Comparison of ENCODE assay signal across 1 cellular context in the genomic region with DNA sequence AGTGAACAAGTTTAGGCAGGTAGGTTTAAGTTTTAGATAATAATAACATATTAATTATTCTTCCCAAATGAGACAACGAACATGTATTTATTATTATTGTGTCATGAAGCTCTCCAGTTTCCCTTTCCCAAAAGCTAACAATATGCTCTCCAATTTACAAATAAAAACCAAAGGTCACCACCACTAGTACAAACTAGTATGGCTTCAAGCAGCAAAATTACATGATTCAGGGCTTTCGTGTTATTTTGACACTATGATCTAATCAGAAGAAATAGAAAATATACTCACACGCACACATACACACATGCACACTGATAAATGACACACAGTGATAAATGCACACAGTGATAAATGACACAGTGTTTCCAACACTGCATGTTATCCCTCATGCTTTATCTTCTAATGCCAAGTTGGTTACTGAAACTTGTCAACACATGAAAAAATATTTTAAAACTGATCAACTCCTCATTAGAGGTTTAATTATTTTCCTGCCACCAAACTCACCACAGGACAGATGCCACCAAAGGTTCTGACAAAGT.
TF ChIP-seq lines count a peak whose summit lies in the region.

No MANE protein-coding gene starts in this region.

TF ChIP-seq in K562, 482 proteins besides CTCF, POLR2A, EP300 and RAD21 (continued from another document and continues in another):
- TF ChIP-seq, protein P1, sequence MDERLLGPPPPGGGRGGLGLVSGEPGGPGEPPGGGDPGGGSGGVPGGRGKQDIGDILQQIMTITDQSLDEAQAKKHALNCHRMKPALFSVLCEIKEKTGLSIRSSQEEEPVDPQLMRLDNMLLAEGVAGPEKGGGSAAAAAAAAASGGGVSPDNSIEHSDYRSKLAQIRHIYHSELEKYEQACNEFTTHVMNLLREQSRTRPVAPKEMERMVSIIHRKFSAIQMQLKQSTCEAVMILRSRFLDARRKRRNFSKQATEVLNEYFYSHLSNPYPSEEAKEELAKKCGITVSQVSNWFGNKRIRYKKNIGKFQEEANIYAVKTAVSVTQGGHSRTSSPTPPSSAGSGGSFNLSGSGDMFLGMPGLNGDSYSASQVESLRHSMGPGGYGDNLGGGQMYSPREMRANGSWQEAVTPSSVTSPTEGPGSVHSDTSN (CRISPR knock-in tag; IDR thresholded peaks at IDR 0.05; ENCODE audit: low read depth), result no peak
- TF ChIP-seq, protein P1 (tag; conservative IDR thresholded peaks at IDR 0.05; ENCODE audit: low read depth), result peak; percentile 92
- TF ChIP-seq, protein P2, sequence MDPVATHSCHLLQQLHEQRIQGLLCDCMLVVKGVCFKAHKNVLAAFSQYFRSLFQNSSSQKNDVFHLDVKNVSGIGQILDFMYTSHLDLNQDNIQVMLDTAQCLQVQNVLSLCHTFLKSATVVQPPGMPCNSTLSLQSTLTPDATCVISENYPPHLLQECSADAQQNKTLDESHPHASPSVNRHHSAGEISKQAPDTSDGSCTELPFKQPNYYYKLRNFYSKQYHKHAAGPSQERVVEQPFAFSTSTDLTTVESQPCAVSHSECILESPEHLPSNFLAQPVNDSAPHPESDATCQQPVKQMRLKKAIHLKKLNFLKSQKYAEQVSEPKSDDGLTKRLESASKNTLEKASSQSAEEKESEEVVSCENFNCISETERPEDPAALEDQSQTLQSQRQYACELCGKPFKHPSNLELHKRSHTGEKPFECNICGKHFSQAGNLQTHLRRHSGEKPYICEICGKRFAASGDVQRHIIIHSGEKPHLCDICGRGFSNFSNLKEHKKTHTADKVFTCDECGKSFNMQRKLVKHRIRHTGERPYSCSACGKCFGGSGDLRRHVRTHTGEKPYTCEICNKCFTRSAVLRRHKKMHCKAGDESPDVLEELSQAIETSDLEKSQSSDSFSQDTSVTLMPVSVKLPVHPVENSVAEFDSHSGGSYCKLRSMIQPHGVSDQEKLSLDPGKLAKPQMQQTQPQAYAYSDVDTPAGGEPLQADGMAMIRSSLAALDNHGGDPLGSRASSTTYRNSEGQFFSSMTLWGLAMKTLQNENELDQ (CRISPR knock-in tag; IDR thresholded peaks at IDR 0.05; ENCODE audit: borderline replicate concordance), result no peak
- TF ChIP-seq, protein P3, sequence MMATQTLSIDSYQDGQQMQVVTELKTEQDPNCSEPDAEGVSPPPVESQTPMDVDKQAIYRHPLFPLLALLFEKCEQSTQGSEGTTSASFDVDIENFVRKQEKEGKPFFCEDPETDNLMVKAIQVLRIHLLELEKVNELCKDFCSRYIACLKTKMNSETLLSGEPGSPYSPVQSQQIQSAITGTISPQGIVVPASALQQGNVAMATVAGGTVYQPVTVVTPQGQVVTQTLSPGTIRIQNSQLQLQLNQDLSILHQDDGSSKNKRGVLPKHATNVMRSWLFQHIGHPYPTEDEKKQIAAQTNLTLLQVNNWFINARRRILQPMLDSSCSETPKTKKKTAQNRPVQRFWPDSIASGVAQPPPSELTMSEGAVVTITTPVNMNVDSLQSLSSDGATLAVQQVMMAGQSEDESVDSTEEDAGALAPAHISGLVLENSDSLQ (IDR thresholded peaks at IDR 0.05), result peak; percentile 65
- TF ChIP-seq, protein P4, sequence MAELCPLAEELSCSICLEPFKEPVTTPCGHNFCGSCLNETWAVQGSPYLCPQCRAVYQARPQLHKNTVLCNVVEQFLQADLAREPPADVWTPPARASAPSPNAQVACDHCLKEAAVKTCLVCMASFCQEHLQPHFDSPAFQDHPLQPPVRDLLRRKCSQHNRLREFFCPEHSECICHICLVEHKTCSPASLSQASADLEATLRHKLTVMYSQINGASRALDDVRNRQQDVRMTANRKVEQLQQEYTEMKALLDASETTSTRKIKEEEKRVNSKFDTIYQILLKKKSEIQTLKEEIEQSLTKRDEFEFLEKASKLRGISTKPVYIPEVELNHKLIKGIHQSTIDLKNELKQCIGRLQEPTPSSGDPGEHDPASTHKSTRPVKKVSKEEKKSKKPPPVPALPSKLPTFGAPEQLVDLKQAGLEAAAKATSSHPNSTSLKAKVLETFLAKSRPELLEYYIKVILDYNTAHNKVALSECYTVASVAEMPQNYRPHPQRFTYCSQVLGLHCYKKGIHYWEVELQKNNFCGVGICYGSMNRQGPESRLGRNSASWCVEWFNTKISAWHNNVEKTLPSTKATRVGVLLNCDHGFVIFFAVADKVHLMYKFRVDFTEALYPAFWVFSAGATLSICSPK (IDR thresholded peaks at IDR 0.05; ENCODE audit: borderline replicate concordance), result no peak
- TF ChIP-seq HNRNPK (IDR thresholded peaks at IDR 0.05; ENCODE audit: low read depth, low read length, poor library complexity, severe bottlenecking) (no peak), TRIM24 (IDR thresholded peaks at IDR 0.05) (no peak), HNRNPUL1 (IDR thresholded peaks at IDR 0.05; ENCODE audit: low read length) (no peak), ESRRA (IDR thresholded peaks at IDR 0.05; ENCODE audit: borderline replicate concordance, low read depth) (no peak), TCF3 (CRISPR knock-in tag; IDR thresholded peaks at IDR 0.05) (no peak), ZNF707 (CRISPR knock-in tag; conservative IDR thresholded peaks at IDR 0.05) (no peak), POLR2AphosphoS5 (IDR thresholded peaks at IDR 0.05; ENCODE audit: control insufficient read depth, insufficient read depth, low read depth, low read length) (no peak), ZSCAN29 (IDR thresholded peaks at IDR 0.05) (no peak), MED1 (CRISPR knock-in tag; IDR thresholded peaks at IDR 0.05; ENCODE audit: borderline replicate concordance) (no peak), ILF3 (IDR thresholded peaks at IDR 0.05; ENCODE audit: borderline replicate concordance) (no peak), JUND (IDR thresholded peaks at IDR 0.05; ENCODE audit: borderline replicate concordance, low read depth, low read length) (peak; percentile 33; the same call in 1 of the 2 replicates), JUND (tag; IDR thresholded peaks at IDR 0.05; ENCODE audit: borderline replicate concordance, low read depth, low read length) (peak; percentile 39; the same call in 2 of the 3 replicates), ZSCAN32 (CRISPR knock-in tag; IDR thresholded peaks at IDR 0.05) (no peak), DACH1 (IDR thresholded peaks at IDR 0.05; ENCODE audit: partially characterized antibody) (no peak), LEF1 (IDR thresholded peaks at IDR 0.05) (no peak), NFE2 (IDR thresholded peaks at IDR 0.05; ENCODE audit: low read depth) (0 out of 2 replicates have a peak, but pooled peaks have one; percentile 4), ERF (CRISPR knock-in tag; IDR thresholded peaks at IDR 0.05) (no peak), ARID1B (IDR thresholded peaks at IDR 0.05) (0 out of 2 replicates have a peak, but pooled peaks have one; percentile 25), U2AF2 (optimal IDR thresholded peaks at IDR 0.05; ENCODE audit: low read depth, low read length) (no peak), HCFC1 (IDR thresholded peaks at IDR 0.05; ENCODE audit: low read depth, low read length) (no peak), CCAR2 (IDR thresholded peaks at IDR 0.05; ENCODE audit: low read depth, low read length) (no peak), CBX2 (IDR thresholded peaks at IDR 0.05; ENCODE audit: insufficient read depth, low read length, poor library complexity, severe bottlenecking) (no peak), NCOA4 (IDR thresholded peaks at IDR 0.05; ENCODE audit: partially characterized antibody) (no peak), SIX5 (IDR thresholded peaks at IDR 0.05; ENCODE audit: borderline replicate concordance in 1 of 2, insufficient read depth in 1 of 2, low read depth in 1 of 2, low read length in 2 of 2) (no peak), ZNF589 (CRISPR knock-in tag; IDR thresholded peaks at IDR 0.05; ENCODE audit: low read depth) (no peak), ZNF217 (CRISPR knock-in tag; IDR thresholded peaks at IDR 0.05) (no peak)
- TF ChIP-seq, protein P5, sequence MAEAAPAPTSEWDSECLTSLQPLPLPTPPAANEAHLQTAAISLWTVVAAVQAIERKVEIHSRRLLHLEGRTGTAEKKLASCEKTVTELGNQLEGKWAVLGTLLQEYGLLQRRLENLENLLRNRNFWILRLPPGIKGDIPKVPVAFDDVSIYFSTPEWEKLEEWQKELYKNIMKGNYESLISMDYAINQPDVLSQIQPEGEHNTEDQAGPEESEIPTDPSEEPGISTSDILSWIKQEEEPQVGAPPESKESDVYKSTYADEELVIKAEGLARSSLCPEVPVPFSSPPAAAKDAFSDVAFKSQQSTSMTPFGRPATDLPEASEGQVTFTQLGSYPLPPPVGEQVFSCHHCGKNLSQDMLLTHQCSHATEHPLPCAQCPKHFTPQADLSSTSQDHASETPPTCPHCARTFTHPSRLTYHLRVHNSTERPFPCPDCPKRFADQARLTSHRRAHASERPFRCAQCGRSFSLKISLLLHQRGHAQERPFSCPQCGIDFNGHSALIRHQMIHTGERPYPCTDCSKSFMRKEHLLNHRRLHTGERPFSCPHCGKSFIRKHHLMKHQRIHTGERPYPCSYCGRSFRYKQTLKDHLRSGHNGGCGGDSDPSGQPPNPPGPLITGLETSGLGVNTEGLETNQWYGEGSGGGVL (CRISPR knock-in tag; IDR thresholded peaks at IDR 0.05), result no peak
- TF ChIP-seq, protein P6, sequence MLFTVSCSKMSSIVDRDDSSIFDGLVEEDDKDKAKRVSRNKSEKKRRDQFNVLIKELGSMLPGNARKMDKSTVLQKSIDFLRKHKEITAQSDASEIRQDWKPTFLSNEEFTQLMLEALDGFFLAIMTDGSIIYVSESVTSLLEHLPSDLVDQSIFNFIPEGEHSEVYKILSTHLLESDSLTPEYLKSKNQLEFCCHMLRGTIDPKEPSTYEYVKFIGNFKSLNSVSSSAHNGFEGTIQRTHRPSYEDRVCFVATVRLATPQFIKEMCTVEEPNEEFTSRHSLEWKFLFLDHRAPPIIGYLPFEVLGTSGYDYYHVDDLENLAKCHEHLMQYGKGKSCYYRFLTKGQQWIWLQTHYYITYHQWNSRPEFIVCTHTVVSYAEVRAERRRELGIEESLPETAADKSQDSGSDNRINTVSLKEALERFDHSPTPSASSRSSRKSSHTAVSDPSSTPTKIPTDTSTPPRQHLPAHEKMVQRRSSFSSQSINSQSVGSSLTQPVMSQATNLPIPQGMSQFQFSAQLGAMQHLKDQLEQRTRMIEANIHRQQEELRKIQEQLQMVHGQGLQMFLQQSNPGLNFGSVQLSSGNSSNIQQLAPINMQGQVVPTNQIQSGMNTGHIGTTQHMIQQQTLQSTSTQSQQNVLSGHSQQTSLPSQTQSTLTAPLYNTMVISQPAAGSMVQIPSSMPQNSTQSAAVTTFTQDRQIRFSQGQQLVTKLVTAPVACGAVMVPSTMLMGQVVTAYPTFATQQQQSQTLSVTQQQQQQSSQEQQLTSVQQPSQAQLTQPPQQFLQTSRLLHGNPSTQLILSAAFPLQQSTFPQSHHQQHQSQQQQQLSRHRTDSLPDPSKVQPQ (CRISPR knock-in tag; IDR thresholded peaks at IDR 0.05; ENCODE audit: borderline replicate concordance), result no peak
- TF ChIP-seq, protein P7, sequence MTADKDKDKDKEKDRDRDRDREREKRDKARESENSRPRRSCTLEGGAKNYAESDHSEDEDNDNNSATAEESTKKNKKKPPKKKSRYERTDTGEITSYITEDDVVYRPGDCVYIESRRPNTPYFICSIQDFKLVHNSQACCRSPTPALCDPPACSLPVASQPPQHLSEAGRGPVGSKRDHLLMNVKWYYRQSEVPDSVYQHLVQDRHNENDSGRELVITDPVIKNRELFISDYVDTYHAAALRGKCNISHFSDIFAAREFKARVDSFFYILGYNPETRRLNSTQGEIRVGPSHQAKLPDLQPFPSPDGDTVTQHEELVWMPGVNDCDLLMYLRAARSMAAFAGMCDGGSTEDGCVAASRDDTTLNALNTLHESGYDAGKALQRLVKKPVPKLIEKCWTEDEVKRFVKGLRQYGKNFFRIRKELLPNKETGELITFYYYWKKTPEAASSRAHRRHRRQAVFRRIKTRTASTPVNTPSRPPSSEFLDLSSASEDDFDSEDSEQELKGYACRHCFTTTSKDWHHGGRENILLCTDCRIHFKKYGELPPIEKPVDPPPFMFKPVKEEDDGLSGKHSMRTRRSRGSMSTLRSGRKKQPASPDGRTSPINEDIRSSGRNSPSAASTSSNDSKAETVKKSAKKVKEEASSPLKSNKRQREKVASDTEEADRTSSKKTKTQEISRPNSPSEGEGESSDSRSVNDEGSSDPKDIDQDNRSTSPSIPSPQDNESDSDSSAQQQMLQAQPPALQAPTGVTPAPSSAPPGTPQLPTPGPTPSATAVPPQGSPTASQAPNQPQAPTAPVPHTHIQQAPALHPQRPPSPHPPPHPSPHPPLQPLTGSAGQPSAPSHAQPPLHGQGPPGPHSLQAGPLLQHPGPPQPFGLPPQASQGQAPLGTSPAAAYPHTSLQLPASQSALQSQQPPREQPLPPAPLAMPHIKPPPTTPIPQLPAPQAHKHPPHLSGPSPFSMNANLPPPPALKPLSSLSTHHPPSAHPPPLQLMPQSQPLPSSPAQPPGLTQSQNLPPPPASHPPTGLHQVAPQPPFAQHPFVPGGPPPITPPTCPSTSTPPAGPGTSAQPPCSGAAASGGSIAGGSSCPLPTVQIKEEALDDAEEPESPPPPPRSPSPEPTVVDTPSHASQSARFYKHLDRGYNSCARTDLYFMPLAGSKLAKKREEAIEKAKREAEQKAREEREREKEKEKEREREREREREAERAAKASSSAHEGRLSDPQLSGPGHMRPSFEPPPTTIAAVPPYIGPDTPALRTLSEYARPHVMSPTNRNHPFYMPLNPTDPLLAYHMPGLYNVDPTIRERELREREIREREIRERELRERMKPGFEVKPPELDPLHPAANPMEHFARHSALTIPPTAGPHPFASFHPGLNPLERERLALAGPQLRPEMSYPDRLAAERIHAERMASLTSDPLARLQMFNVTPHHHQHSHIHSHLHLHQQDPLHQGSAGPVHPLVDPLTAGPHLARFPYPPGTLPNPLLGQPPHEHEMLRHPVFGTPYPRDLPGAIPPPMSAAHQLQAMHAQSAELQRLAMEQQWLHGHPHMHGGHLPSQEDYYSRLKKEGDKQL (CRISPR knock-in tag; IDR thresholded peaks at IDR 0.05; ENCODE audit: borderline replicate concordance), result no peak
- TF ChIP-seq, protein P8, sequence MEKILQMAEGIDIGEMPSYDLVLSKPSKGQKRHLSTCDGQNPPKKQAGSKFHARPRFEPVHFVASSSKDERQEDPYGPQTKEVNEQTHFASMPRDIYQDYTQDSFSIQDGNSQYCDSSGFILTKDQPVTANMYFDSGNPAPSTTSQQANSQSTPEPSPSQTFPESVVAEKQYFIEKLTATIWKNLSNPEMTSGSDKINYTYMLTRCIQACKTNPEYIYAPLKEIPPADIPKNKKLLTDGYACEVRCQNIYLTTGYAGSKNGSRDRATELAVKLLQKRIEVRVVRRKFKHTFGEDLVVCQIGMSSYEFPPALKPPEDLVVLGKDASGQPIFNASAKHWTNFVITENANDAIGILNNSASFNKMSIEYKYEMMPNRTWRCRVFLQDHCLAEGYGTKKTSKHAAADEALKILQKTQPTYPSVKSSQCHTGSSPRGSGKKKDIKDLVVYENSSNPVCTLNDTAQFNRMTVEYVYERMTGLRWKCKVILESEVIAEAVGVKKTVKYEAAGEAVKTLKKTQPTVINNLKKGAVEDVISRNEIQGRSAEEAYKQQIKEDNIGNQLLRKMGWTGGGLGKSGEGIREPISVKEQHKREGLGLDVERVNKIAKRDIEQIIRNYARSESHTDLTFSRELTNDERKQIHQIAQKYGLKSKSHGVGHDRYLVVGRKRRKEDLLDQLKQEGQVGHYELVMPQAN (IDR thresholded peaks at IDR 0.05; ENCODE audit: borderline replicate concordance), result no peak
